9 cellular contexts compared by ENCODE assay signal in genomic region chr16:31216552-31217530, GRCh38. TPM values are rescaled to one million over a fixed set of nuclear protein-coding genes. Genes with fewer than 3 reads are reported as not detected.
DNase-seq lines count a peak whose midpoint lies in the region; FAIRE-seq and TF ChIP-seq lines count a peak whose summit lies in the region.
"Had no signal": no experiment of that assay in that cellular context is flagged by ENCODE, and none has a peak within 500 bp of the region (broad histone marks: within the 10 kb centered on the region; RNA-seq: fewer than 3 reads in every experiment).

Gene PYDC1, minus strand, starts transcription at chr16:31217135. Its CDS starts 107 bp downstream, at chr16:31217028.

- no TSS peak for BruUV-seq in Caco-2 (replicated peaks; lab: Mats Ljungman, UMichigan)

- H3K4me1 ChIP-seq in Caco-2 (no peaks in the 10 kb centered on the region), esophagus squamous epithelium (peaks cover 24 to 31% (median 28%) of the 10 kb centered on the region in 3 donors), osteoblast (ENCODE audit: insufficient read depth, low read length) (peaks cover 3% of the 10 kb centered on the region)

- no peak for TF ChIP-seq POLR2A in esophagus squamous epithelium (IDR thresholded peaks at IDR 0.05)

- peak within 1 kb of the TSS; percentile 43 for H3K4me3 ChIP-seq in Caco-2 (ENCODE audit: low read depth, low read length)
- peak within 1 kb of the TSS in 3 of 4 donors; percentile 27 to 70 (median 45) for H3K4me3 ChIP-seq in esophagus squamous epithelium
- no peak within 1 kb of the TSS for H3K4me3 ChIP-seq in osteoblast (ENCODE audit: insufficient read depth, low read length)

- H3K27ac ChIP-seq in VCaP (peak within 1 kb of the TSS; percentile 51; the same call in 1 of the 2 replicates), esophagus squamous epithelium (no peak within 1 kb of the TSS), osteoblast (ENCODE audit: low read depth, low read length) (no peak within 1 kb of the TSS)

- no peaks in the 10 kb centered on the region for H4K20me1 ChIP-seq in osteoblast (ENCODE audit: insufficient read depth, low read length)

- H3K4me2 ChIP-seq in osteoblast (ENCODE audit: insufficient read depth, low read length): no peak within 1 kb of the TSS

- peaks cover 3% of the 10 kb centered on the region for H3K27me3 Mint-ChIP-seq in Caco-2 (ENCODE audit: insufficient read depth, unreplicated experiment)

- no peaks in the 10 kb centered on the region for H3K79me2 ChIP-seq in osteoblast (ENCODE audit: insufficient read depth, low read length)

- intact Hi-C loops in Caco-2 (cut with micrococcal nuclease; ENCODE audit: unreplicated experiment): loop anchor here (5.0 kb wide), 1 partner anchor 115 kb away; no protein-coding TSS in a partner anchor
- intact Hi-C loops in esophagus squamous epithelium (cut with DNase I): no loop called here

- H3K4me3 Mint-ChIP-seq in Caco-2 (ENCODE audit: unreplicated experiment): peak within 1 kb of the TSS; percentile 70

- H3K9me3 Mint-ChIP-seq in Caco-2 (ENCODE audit: unreplicated experiment): no peaks in the 10 kb centered on the region

- POLR2A ChIA-PET in Caco-2 (lab: Charles Lee): no interaction called here

- H3K36me3 Mint-ChIP-seq in Caco-2 (ENCODE audit: insufficient read depth, unreplicated experiment): no peaks in the 10 kb centered on the region

- H3K9me3 ChIP-seq in Caco-2: no peaks in the 10 kb centered on the region
- no peaks in the 10 kb centered on the region for H3K9me3 ChIP-seq in esophagus squamous epithelium
- no peaks in the 10 kb centered on the region for H3K9me3 ChIP-seq in osteoblast (ENCODE audit: low read depth, low read length)

- WGBS in esophagus squamous epithelium, 2 donors: 7 to 9% methylated on average over 17 to 18 of the region's 52 CpGs

- CTCF ChIA-PET in Caco-2 (lab: Charles Lee): interaction anchor here (0.6 to 1.0 kb wide), 4 partner anchors 8 to 117 kb away, joined by 3 to 8 read pairs (median 5); no protein-coding TSS in a partner anchor

- no peak for TF ChIP-seq CTCF in Caco-2 (IDR thresholded peaks at IDR 0.05; ENCODE audit: insufficient read depth in 1 of 2, low read depth in 1 of 2, low read length in 1 of 2, severe bottlenecking in 1 of 2, unreplicated experiment in 1 of 2)
- no peak for TF ChIP-seq CTCF in VCaP (conservative IDR thresholded peaks at IDR 0.05)
- TF ChIP-seq CTCF in esophagus squamous epithelium (IDR thresholded peaks at IDR 0.05): no peak
- no peak for TF ChIP-seq CTCF in osteoblast (IDR thresholded peaks at IDR 0.05; ENCODE audit: extremely low read depth, low read depth, low read length)

- DNase-seq in Caco-2 (no peak), esophagus squamous epithelium (lab: John Stamatoyannopoulos, UW) (no peak), osteoblast (ENCODE audit: insufficient read length, low spot score, missing footprints) (peak; percentile 80), DMS79 (lab: John Stamatoyannopoulos, UW) (no peak), inferior parietal cortex (ENCODE audit: extremely low spot score) (no peak), D341Med (ENCODE audit: low spot score) (no peak), HTR-8/SVneo (ENCODE audit: insufficient read length, low spot score) (no peak)

- H3K27me3 ChIP-seq in Caco-2 (replicated peaks; ENCODE audit: control insufficient read depth, insufficient read depth, low read length): no peaks in the 10 kb centered on the region; the same call in 1 of the 2 replicates
- peaks cover 16 to 97% (median 24%) of the 10 kb centered on the region in 4 donors for H3K27me3 ChIP-seq in esophagus squamous epithelium
- H3K27me3 ChIP-seq in osteoblast (ENCODE audit: insufficient read depth, low read length): peaks cover 53% of the 10 kb centered on the region

- no peak within 1 kb of the TSS for H2AFZ ChIP-seq in osteoblast (ENCODE audit: low read length)

- no peaks in the 10 kb centered on the region; the same call in 1 of the 2 replicates for H3K36me3 ChIP-seq in Caco-2 (ENCODE audit: control insufficient read depth, insufficient read depth, low read length)
- H3K36me3 ChIP-seq in esophagus squamous epithelium: no peaks in the 10 kb centered on the region
- H3K36me3 ChIP-seq in osteoblast (ENCODE audit: insufficient read depth, low read length): no peaks in the 10 kb centered on the region

- H3K27ac Mint-ChIP-seq in Caco-2 (ENCODE audit: unreplicated experiment): no peak within 1 kb of the TSS

- no peak for FAIRE-seq in HTR-8/SVneo (lab: Jason Lieb, UNC)
- FAIRE-seq: frontal cortex had no signal

- H3K4me1 Mint-ChIP-seq in Caco-2 (ENCODE audit: low read depth, unreplicated experiment): peaks cover 7% of the 10 kb centered on the region

RNA-seq across cellular contexts. Expression of gene PYDC1, which starts in this region (rescaled TPM):
- not detected in 2 replicates for total RNA-seq in Caco-2 (2022)
- total RNA-seq in esophagus squamous epithelium: not detected
- not detected in 2 replicates for total RNA-seq in osteoblast

Comparison
In these comparisons a context has a peak if more than half of its experiments do, and no peak if none do; other contexts are left out.
1. Peak in DNase-seq in osteoblast; RNA of the gene not detected or under 1 TPM.